8 cellular contexts compared by ENCODE assay signal in genomic region chr6:10465633-10466499, GRCh38. TPM values are rescaled to one million over a fixed set of nuclear protein-coding genes. Genes with fewer than 3 reads are reported as not detected.
A peak's percentile ranks its signal among the peaks of the same experiment; 100 is the strongest.
DNase-seq lines count a peak whose midpoint lies in the region; ATAC-seq, FAIRE-seq and TF ChIP-seq lines count a peak whose summit lies in the region.

No MANE protein-coding gene starts in this region.

- H3K79me2 ChIP-seq in H1 (ENCODE audit: control insufficient read depth in 1 of 2, insufficient read depth in 2 of 2, low read length in 2 of 2) (no peaks in the 10 kb centered on the region), smooth muscle cell (ENCODE audit: low read depth) (no peaks in the 10 kb centered on the region)

- no peaks in the 10 kb centered on the region for H3K79me1 ChIP-seq in H1 (ENCODE audit: low read depth, low read length)

- TF ChIP-seq EP300 in H1 (IDR thresholded peaks at IDR 0.05; ENCODE audit: borderline replicate concordance in 1 of 2, low read depth in 2 of 2, low read length in 2 of 2) = no peak

- H3K9ac ChIP-seq in H1 (replicated peaks in 1 of 4; ENCODE audit: extremely low read depth in 1 of 4, low read depth in 3 of 4, low read length in 3 of 4) = peak overlapping the region in 1 of 4 experiments; percentile 8; a peak in 1 of 7 replicates
- H3K9ac ChIP-seq in smooth muscle cell (ENCODE audit: low read depth) = no peak overlapping the region

- H2BK120ac ChIP-seq in H1 (replicated peaks; ENCODE audit: low read depth, low read length) = peak overlapping the region; percentile 69

- H3K4me1 ChIP-seq in H1 (replicated peaks in 1 of 4; ENCODE audit: control insufficient read depth in 3 of 4, insufficient read depth in 4 of 4, low read length in 3 of 4) = peaks cover 0 to 5% (median 4%) of the 10 kb centered on the region in 4 experiments; a peak in 5 of 7 replicates
- no peaks in the 10 kb centered on the region for H3K4me1 ChIP-seq in smooth muscle cell (ENCODE audit: low read depth)

- peak; percentile 51 to 56 for TF ChIP-seq RAD21 in H1 (IDR thresholded peaks at IDR 0.05 in 1 of 2, conservative IDR thresholded peaks at IDR 0.05 in 1 of 2; ENCODE audit: low read depth in 2 of 2, low read length in 2 of 2)

- no peaks in the 10 kb centered on the region for H3K9me3 ChIP-seq in CD4-positive, alpha-beta T cell (ENCODE audit: control insufficient read depth, low read length)
- H3K9me3 ChIP-seq in H1 (ENCODE audit: insufficient read depth in 2 of 2, low read depth in 1 of 2, low read length in 1 of 2) (no peaks in the 10 kb centered on the region), smooth muscle cell (replicated peaks; ENCODE audit: low read depth) (no peaks in the 10 kb centered on the region)

- no peaks in the 10 kb centered on the region for H3K36me3 Mint-ChIP-seq in CD4-positive, alpha-beta T cell (ENCODE audit: low read depth)

- no peak overlapping the region for H3K4me3 Mint-ChIP-seq in CD4-positive, alpha-beta T cell

- no peak overlapping the region; the same call in 1 of the 2 replicates for H2BK12ac ChIP-seq in H1 (ENCODE audit: low read depth, low read length)

- no peaks in the 10 kb centered on the region for H3K9me3 Mint-ChIP-seq in CD4-positive, alpha-beta T cell

- H3K27ac ChIP-seq in CD4-positive, alpha-beta T cell (ENCODE audit: low read depth, low read length) = no peak overlapping the region
- no peak overlapping the region for H3K27ac ChIP-seq in H1 (ENCODE audit: low read depth, low read length)
- H3K27ac ChIP-seq in smooth muscle cell (ENCODE audit: low read depth) = no peak overlapping the region

- H3K27ac Mint-ChIP-seq in CD4-positive, alpha-beta T cell = no peak overlapping the region

- peak overlapping the region; percentile 86 for H4K91ac ChIP-seq in H1 (replicated peaks; ENCODE audit: insufficient read length, low read length)

- H2AFZ ChIP-seq in H1 (ENCODE audit: low read length) = peak overlapping the region; percentile 54
- H2AFZ ChIP-seq in smooth muscle cell (ENCODE audit: low read depth) = no peak overlapping the region

- TF ChIP-seq CTCF in CD4-positive, alpha-beta T cell (IDR thresholded peaks at IDR 0.05) = peak; percentile 11
- TF ChIP-seq CTCF in H1 (IDR thresholded peaks at IDR 0.05; ENCODE audit: control extremely low read depth in 1 of 3, insufficient read depth in 1 of 3, low read depth in 1 of 3, low read length in 3 of 3) (peak; percentile 64 to 77 (median 71)), smooth muscle cell (IDR thresholded peaks at IDR 0.05; ENCODE audit: borderline replicate concordance, insufficient read depth, poor library complexity, severe bottlenecking) (peak; percentile 53)

- DNase-seq in CD4-positive, alpha-beta T cell = no peak
- DNase-seq in NCI-H82 treated with DMSO at 0.1 percent for 48 hours (lab: John Stamatoyannopoulos, UW; ENCODE audit: unreplicated experiment) = peak; percentile 5
- DNase-seq in H1 (ENCODE audit: low read depth in 1 of 2, low spot score in 2 of 2) = peak in 1 of 2 experiments; percentile 85
- no peak for DNase-seq in smooth muscle cell (lab: John Stamatoyannopoulos, UW; ENCODE audit: unreplicated experiment)
- no peak for DNase-seq in NCI-H774 (lab: John Stamatoyannopoulos, UW)
- DNase-seq in cerebellar nuclear complex (lab: John Stamatoyannopoulos, UW) = no peak

- no peak overlapping the region for H4K5ac ChIP-seq in H1 (ENCODE audit: insufficient read length, low read depth, low read length)

- H3K56ac ChIP-seq in H1 (replicated peaks; ENCODE audit: insufficient read length, low read depth, low read length) = no peak overlapping the region

- H3K27me3 Mint-ChIP-seq in CD4-positive, alpha-beta T cell = peaks cover 38% of the 10 kb centered on the region

- intact Hi-C loops in CD4-positive, alpha-beta T cell (cut with DNase I, micrococcal nuclease) = no loop called here

- H3K27me3 ChIP-seq in CD4-positive, alpha-beta T cell (ENCODE audit: control insufficient read depth, insufficient read depth, low read length) = no peaks in the 10 kb centered on the region
- H3K27me3 ChIP-seq in H1 (replicated peaks in 1 of 4; ENCODE audit: control insufficient read depth in 3 of 4, extremely low read depth in 1 of 4, insufficient read depth in 3 of 4, low read length in 3 of 4) = no peaks in the 10 kb centered on the region
- H3K27me3 ChIP-seq in smooth muscle cell (ENCODE audit: low read depth) = no peaks in the 10 kb centered on the region

- no peak for TF ChIP-seq POLR2A in H1 (IDR thresholded peaks at IDR 0.05; ENCODE audit: control extremely low read depth in 1 of 2, low read depth in 2 of 2, low read length in 2 of 2)

- H4K20me1 ChIP-seq in H1 (replicated peaks in 1 of 2; ENCODE audit: control insufficient read depth in 1 of 2, insufficient read depth in 2 of 2, low read length in 2 of 2) = no peaks in the 10 kb centered on the region
- no peaks in the 10 kb centered on the region for H4K20me1 ChIP-seq in smooth muscle cell (ENCODE audit: low read depth)

- CTCF ChIA-PET in CD4-positive, alpha-beta T cell (lab: Charles Lee) = no interaction called here
- CTCF ChIA-PET in H1 (lab: Charles Lee; ENCODE audit: partially characterized antibody) = interaction anchor here (0.6 to 4.2 kb wide), 30 partner anchors 8 to 1746 kb away, joined by 3 to 22 read pairs (median 4); partner anchors contain the start of gene GCM2

- ATAC-seq in CD4-positive, alpha-beta T cell (ENCODE audit: poor library complexity) = no peak
- peak; percentile 46 for ATAC-seq in GM18868 (IDR thresholded peaks at IDR 0.05; ENCODE audit: unreplicated experiment)
- ATAC-seq in GM21576 (IDR thresholded peaks at IDR 0.05; ENCODE audit: unreplicated experiment) = no peak

- no peaks in the 10 kb centered on the region; the same call in 1 of the 2 replicates for H3K23me2 ChIP-seq in H1 (ENCODE audit: low read depth, low read length)

- no peaks in the 10 kb centered on the region for H3F3A ChIP-seq in smooth muscle cell (ENCODE audit: low read depth)

- no peak overlapping the region for H3K4me3 ChIP-seq in H1 (ENCODE audit: extremely low read depth in 1 of 4, insufficient read depth in 2 of 4, low read depth in 3 of 4, low read length in 4 of 4)
- no peak overlapping the region for H3K4me3 ChIP-seq in smooth muscle cell

- no peaks in the 10 kb centered on the region for H3K4me1 Mint-ChIP-seq in CD4-positive, alpha-beta T cell (ENCODE audit: low read depth)

- H3K18ac ChIP-seq in H1 (ENCODE audit: extremely low read depth, low read length) = 0 out of 2 replicates have a peak overlapping the region, but pooled peaks have one; percentile 5

- peak overlapping the region; percentile 6 to 66; a peak in 2 of 4 replicates for H3K4me2 ChIP-seq in H1 (ENCODE audit: insufficient read depth in 1 of 2, low read depth in 2 of 2, low read length in 2 of 2)
- no peak overlapping the region for H3K4me2 ChIP-seq in smooth muscle cell

- H3K14ac ChIP-seq in H1 (ENCODE audit: insufficient read length) = no peak overlapping the region

- peak overlapping the region; percentile 46; the same call in 1 of the 2 replicates for H2BK5ac ChIP-seq in H1 (ENCODE audit: low read depth, low read length)

- 58 to 100% methylated on average over 1 to 20 of the region's 20 CpGs for WGBS in H1 (ENCODE audit: extremely low coverage in 1 of 2, insufficient coverage in 1 of 2, insufficient read length in 1 of 2, insufficient replicate concordance in 2 of 2, low coverage in 1 of 2, low lambda C conversion rate in 2 of 2, missing lambda C conversion rate in 1 of 2), 2 experiments
- WGBS in smooth muscle cell (ENCODE audit: low lambda C conversion rate) = 70% methylated on average over 19 of the region's 20 CpGs

- peak overlapping the region; percentile 82; the same call in 1 of the 2 replicates for H2BK20ac ChIP-seq in H1 (ENCODE audit: low read length)

- peak; percentile 45 for FAIRE-seq in H1 (lab: Jason Lieb, UNC)

- H3K23ac ChIP-seq in H1 (ENCODE audit: insufficient read length) = no peak overlapping the region

- no peak overlapping the region for H2AK5ac ChIP-seq in H1 (ENCODE audit: low read depth, low read length)

- H3K36me3 ChIP-seq in H1 (ENCODE audit: control insufficient read depth in 2 of 4, insufficient read depth in 4 of 4, low read length in 3 of 4) (no peaks in the 10 kb centered on the region), smooth muscle cell (ENCODE audit: low read depth) (no peaks in the 10 kb centered on the region)

- no peak overlapping the region for H3K4ac ChIP-seq in H1 (replicated peaks; ENCODE audit: insufficient read length, low read depth, low read length)

- H2BK15ac ChIP-seq in H1 (ENCODE audit: low read length) = peak overlapping the region; percentile 95; the same call in 1 of the 2 replicates

- peak overlapping the region; percentile 94 for H4K8ac ChIP-seq in H1 (ENCODE audit: extremely low read depth, insufficient read depth, low read length)

- POLR2A ChIA-PET in CD4-positive, alpha-beta T cell (lab: Charles Lee) = no interaction called here
- POLR2A ChIA-PET in H1 (lab: Charles Lee; ENCODE audit: partially characterized antibody) = interaction anchor here (1.0 to 1.6 kb wide), 3 partner anchors 12 to 117 kb away, joined by 3 to 4 read pairs (median 4); no protein-coding TSS in a partner anchor

RNA-seq across cellular contexts. Expression of gene TFAP2A, which starts 51.0 kb away (rescaled TPM):
- under 1 TPM in 1 of 2 experiments, not detected in 1; 0.16 TPM for total RNA-seq in CD4-positive, alpha-beta T cell
- 0.10 TPM in 1 of 2 replicates, not detected in the other for total RNA-seq in H1 (2021; fragmentation: NEBNext Ultra II Directional; extraction: Animal tissue kit (Norgen Biotek cat#: 25700))
- polyA plus RNA-seq in H1 (2011; rRNA removed) (0.23 and 0.24 TPM in 2 replicates), smooth muscle cell (10.1 and 33.9 TPM in 2 replicates)
- 0.12 TPM for polyA plus RNA-seq in H1 (2011; cell fraction: cytosol; rRNA removed)
- polyA plus RNA-seq in H1 (2011; cell fraction: nucleus; rRNA removed) = 0.24 TPM
- polyA plus RNA-seq in H1 (2012, experiment 1 of 2) = 0.25 to 0.49 TPM (median 0.33 TPM) in 4 replicates
- polyA plus RNA-seq in H1 (2012, experiment 2 of 2) = 0.30 TPM
- polyA plus RNA-seq in H1 (2013, experiment 1 of 2) = 0.08 TPM
- polyA plus RNA-seq in H1 (2013, experiment 2 of 2) = 0.07 TPM
- 0.41 TPM in 1 of 2 replicates, not detected in the other for polyA minus RNA-seq in H1 (2011; rRNA and poly(A)+ RNA removed)
- 2.3 TPM for polyA minus RNA-seq in H1 (2011; cell fraction: cytosol; rRNA and poly(A)+ RNA removed)
- 1.1 TPM for polyA minus RNA-seq in H1 (2011; cell fraction: nucleus; rRNA and poly(A)+ RNA removed)
- total RNA-seq in smooth muscle cell = 6.2 and 13.6 TPM in 2 replicates

RNA-seq across cellular contexts. Expression of gene GCNT2, which starts 55.3 kb away (rescaled TPM):
- total RNA-seq in CD4-positive, alpha-beta T cell = 1 to 10 TPM; 1.5 to 1.8 TPM
- 52.5 and 54.3 TPM in 2 replicates for total RNA-seq in H1 (2021; fragmentation: NEBNext Ultra II Directional; extraction: Animal tissue kit (Norgen Biotek cat#: 25700))
- polyA plus RNA-seq in H1 (2011; rRNA removed) = 14.4 and 19.3 TPM in 2 replicates
- 23.1 TPM for polyA plus RNA-seq in H1 (2011; cell fraction: cytosol; rRNA removed)
- 17.0 TPM for polyA plus RNA-seq in H1 (2011; cell fraction: nucleus; rRNA removed)
- 24.0 to 35.0 TPM (median 27.9 TPM) in 4 replicates for polyA plus RNA-seq in H1 (2012, experiment 1 of 2)
- 3.7 TPM for polyA plus RNA-seq in H1 (2012, experiment 2 of 2)
- polyA plus RNA-seq in H1 (2013, experiment 1 of 2) = 38.9 TPM
- polyA plus RNA-seq in H1 (2013, experiment 2 of 2) = 43.7 TPM
- polyA minus RNA-seq in H1 (2011; rRNA and poly(A)+ RNA removed) = 77.9 and 94.2 TPM in 2 replicates
- polyA minus RNA-seq in H1 (2011; cell fraction: cytosol; rRNA and poly(A)+ RNA removed) = 36.0 TPM
- 104 TPM for polyA minus RNA-seq in H1 (2011; cell fraction: nucleus; rRNA and poly(A)+ RNA removed)
- 2.4 and 3.6 TPM in 2 replicates for total RNA-seq in smooth muscle cell
- 0.13 and 3.0 TPM in 2 replicates for polyA plus RNA-seq in smooth muscle cell

Comparison
In these comparisons a context has a peak if more than half of its experiments do, and no peak if none do; other contexts are left out.
1. CTCF ChIP-seq: peak in every context shown above with its lines; median percentile 71 in H1; 53 in smooth muscle cell; 11 in CD4-positive, alpha-beta T cell.
2. RNA of gene GCNT2, which starts 55.3 kb away (total RNA-seq): 52.5 to 54.3 TPM in H1; 2.4 to 3.6 TPM in smooth muscle cell and 1.5 to 1.8 TPM in CD4-positive, alpha-beta T cell; every median in the first group is over 10 times any median in the second.